8 cellular contexts compared by ENCODE assay signal in genomic region chr11:94769897-94770296, GRCh38. TPM values are rescaled to one million over a fixed set of nuclear protein-coding genes. Genes with fewer than 3 reads are reported as not detected.
DNase-seq lines count a peak whose midpoint lies in the region; ATAC-seq and TF ChIP-seq lines count a peak whose summit lies in the region.

No MANE protein-coding gene starts in this region.

- no peak overlapping the region for H3K9ac ChIP-seq in iPS-15b (ENCODE audit: low read depth, low read length)
- H3K9ac ChIP-seq in stomach smooth muscle (ENCODE audit: low read length in 2 of 2) = peak overlapping the region; percentile 92 to 95

- H3K27me3 ChIP-seq in iPS-15b (ENCODE audit: control insufficient read depth, insufficient read depth, low read length) (peaks cover 51% of the 10 kb centered on the region), stomach smooth muscle (ENCODE audit: control insufficient read depth in 1 of 2, insufficient read depth in 2 of 2, low read length in 2 of 2) (no peaks in the 10 kb centered on the region)

- no peak for TF ChIP-seq CTCF in lower leg skin (IDR thresholded peaks at IDR 0.05)

- peak overlapping the region; percentile 95 for H3K27ac ChIP-seq in stomach smooth muscle (ENCODE audit: low read length)

- peaks cover 31% of the 10 kb centered on the region for H3K4me1 ChIP-seq in iPS-15b (ENCODE audit: control insufficient read depth, insufficient read depth, low read length)
- peaks cover 52% of the 10 kb centered on the region for H3K4me1 ChIP-seq in stomach smooth muscle (ENCODE audit: control insufficient read depth, insufficient read depth, low read length)

- no peak overlapping the region for H3K27ac Mint-ChIP-seq in activated CD4-positive, alpha-beta T cell treated with anti-CD3 and anti-CD28 coated beads for 36 hours
- no peak overlapping the region for H3K27ac Mint-ChIP-seq in activated T-helper 1 cell treated with anti-CD3 and anti-CD28 coated beads, Interleukin-12 subunit alpha, Interleukin-12 subunit beta, Interleukin-2, Interleukin-4 antibody, amounts not matched to agents 30 ng/mL and 10 ng/mL and 1 ng/mL, durations not matched to agents 14 hours and 24 hours and 36 hours

- no peak for ATAC-seq in activated CD4-positive, alpha-beta T cell treated with anti-CD3 and anti-CD28 coated beads for 36 hours

- H3K36me3 Mint-ChIP-seq in activated CD4-positive, alpha-beta T cell treated with anti-CD3 and anti-CD28 coated beads for 36 hours (ENCODE audit: low read depth) = no peaks in the 10 kb centered on the region
- H3K36me3 Mint-ChIP-seq in activated T-helper 1 cell treated with anti-CD3 and anti-CD28 coated beads, Interleukin-12 subunit alpha, Interleukin-12 subunit beta, Interleukin-2, Interleukin-4 antibody, amounts not matched to agents 30 ng/mL and 10 ng/mL and 1 ng/mL, durations not matched to agents 14 hours and 24 hours and 36 hours (ENCODE audit: low read depth) = no peaks in the 10 kb centered on the region

- H3K27me3 Mint-ChIP-seq in activated CD4-positive, alpha-beta T cell treated with anti-CD3 and anti-CD28 coated beads for 36 hours = peaks cover 41% of the 10 kb centered on the region
- H3K27me3 Mint-ChIP-seq in activated T-helper 1 cell treated with anti-CD3 and anti-CD28 coated beads, Interleukin-12 subunit alpha, Interleukin-12 subunit beta, Interleukin-2, Interleukin-4 antibody, amounts not matched to agents 30 ng/mL and 10 ng/mL and 1 ng/mL, durations not matched to agents 14 hours and 24 hours and 36 hours (ENCODE audit: insufficient read depth) = peaks cover 36% of the 10 kb centered on the region

- H3K9me3 ChIP-seq in iPS-15b (ENCODE audit: control insufficient read depth, insufficient read depth, low read length) = no peaks in the 10 kb centered on the region
- H3K9me3 ChIP-seq in stomach smooth muscle (ENCODE audit: control insufficient read depth in 2 of 2, low read length in 2 of 2) = no peaks in the 10 kb centered on the region

- H3K4me3 ChIP-seq in iPS-15b (ENCODE audit: low read depth, low read length) (peak overlapping the region; percentile 88), stomach smooth muscle (ENCODE audit: low read length in 2 of 2) (peak overlapping the region; percentile 69 to 92), lower leg skin (ENCODE audit: low read depth, poor library complexity, severe bottlenecking) (no peak overlapping the region)

- TF ChIP-seq POLR2A in lower leg skin (IDR thresholded peaks at IDR 0.05) = no peak

- H3K36me3 ChIP-seq in iPS-15b (ENCODE audit: control insufficient read depth, insufficient read depth, low read length) (no peaks in the 10 kb centered on the region), stomach smooth muscle (ENCODE audit: control insufficient read depth in 2 of 2, insufficient read depth in 2 of 2, low read length in 2 of 2) (no peaks in the 10 kb centered on the region)

- no peak for DNase-seq in activated CD4-positive, alpha-beta T cell treated with anti-CD3 and anti-CD28 coated beads for 36 hours
- DNase-seq in activated CD4-positive, alpha-beta T cell treated with anti-CD3 and anti-CD28 coated beads, Interleukin-2, amount 50 U/mL, for 1 hour = no peak
- DNase-seq in activated T-helper 1 cell treated with anti-CD3 and anti-CD28 coated beads, Interleukin-12 subunit alpha, Interleukin-12 subunit beta, Interleukin-2, Interleukin-4 antibody, amounts not matched to agents 30 ng/mL and 10 ng/mL and 1 ng/mL, durations not matched to agents 14 hours and 24 hours and 36 hours (ENCODE audit: low spot score) = no peak
- DNase-seq in cerebellar nuclear complex (lab: John Stamatoyannopoulos, UW) (no peak), NCI-H226 (no peak), lower leg skin (ENCODE audit: low spot score in 2 of 2) (no peak)

- POLR2A ChIA-PET in activated CD4-positive, alpha-beta T cell treated with anti-CD3 and anti-CD28 coated beads for 36 hours (lab: Charles Lee) = no interaction called here

- peak overlapping the region; percentile 65 for H3K4me3 Mint-ChIP-seq in activated CD4-positive, alpha-beta T cell treated with anti-CD3 and anti-CD28 coated beads for 36 hours
- peak overlapping the region; percentile 78 for H3K4me3 Mint-ChIP-seq in activated T-helper 1 cell treated with anti-CD3 and anti-CD28 coated beads, Interleukin-12 subunit alpha, Interleukin-12 subunit beta, Interleukin-2, Interleukin-4 antibody, amounts not matched to agents 30 ng/mL and 10 ng/mL and 1 ng/mL, durations not matched to agents 14 hours and 24 hours and 36 hours

- no peaks in the 10 kb centered on the region for H3K9me3 Mint-ChIP-seq in activated CD4-positive, alpha-beta T cell treated with anti-CD3 and anti-CD28 coated beads for 36 hours (ENCODE audit: low read depth)
- H3K9me3 Mint-ChIP-seq in activated T-helper 1 cell treated with anti-CD3 and anti-CD28 coated beads, Interleukin-12 subunit alpha, Interleukin-12 subunit beta, Interleukin-2, Interleukin-4 antibody, amounts not matched to agents 30 ng/mL and 10 ng/mL and 1 ng/mL, durations not matched to agents 14 hours and 24 hours and 36 hours = no peaks in the 10 kb centered on the region

- 14% methylated on average over 7 of the region's 7 CpGs for WGBS in lower leg skin, 2 donors

- intact Hi-C loops in activated CD4-positive, alpha-beta T cell treated with anti-CD3 and anti-CD28 coated beads for 36 hours (cut with DNase I, micrococcal nuclease) = loop anchor here in 1 of 2 experiments (5.0 kb wide), 2 partner anchors 127 to 148 kb away; no protein-coding TSS in a partner anchor
- intact Hi-C loops in activated T-helper 1 cell treated with anti-CD3 and anti-CD28 coated beads, Interleukin-12 subunit alpha, Interleukin-12 subunit beta, Interleukin-2, Interleukin-4 antibody, amounts not matched to agents 30 ng/mL and 10 ng/mL and 1 ng/mL, durations not matched to agents 14 hours and 24 hours and 36 hours (cut with micrococcal nuclease) = loop anchor here (1.0 to 10.0 kb wide), 3 partner anchors 106 to 245 kb away; no protein-coding TSS in a partner anchor
- intact Hi-C loops in lower leg skin (cut with DNase I; ENCODE audit: low total_unique reads) = no loop called here

- H3K4me1 Mint-ChIP-seq in activated CD4-positive, alpha-beta T cell treated with anti-CD3 and anti-CD28 coated beads for 36 hours = peaks cover 11% of the 10 kb centered on the region
- peaks cover 13% of the 10 kb centered on the region for H3K4me1 Mint-ChIP-seq in activated T-helper 1 cell treated with anti-CD3 and anti-CD28 coated beads, Interleukin-12 subunit alpha, Interleukin-12 subunit beta, Interleukin-2, Interleukin-4 antibody, amounts not matched to agents 30 ng/mL and 10 ng/mL and 1 ng/mL, durations not matched to agents 14 hours and 24 hours and 36 hours (ENCODE audit: low read depth)

- CTCF ChIA-PET in activated CD4-positive, alpha-beta T cell treated with anti-CD3 and anti-CD28 coated beads for 36 hours (lab: Charles Lee) = interaction anchor here (0.8 to 2.0 kb wide), 2 partner anchors 16 to 33 kb away, joined by 3 to 6 read pairs; no protein-coding TSS in a partner anchor

RNA-seq across cellular contexts. Expression of gene AMOTL1, which starts 1.7 kb away (rescaled TPM):
- total RNA-seq in activated CD4-positive, alpha-beta T cell treated with anti-CD3 and anti-CD28 coated beads for 36 hours = 1 to 10 TPM; 1.8 to 2.3 TPM
- total RNA-seq in activated T-helper 1 cell treated with anti-CD3 and anti-CD28 coated beads, Interleukin-12 subunit alpha, Interleukin-12 subunit beta, Interleukin-2, Interleukin-4 antibody, amounts not matched to agents 30 ng/mL and 10 ng/mL and 1 ng/mL, durations not matched to agents 14 hours and 24 hours and 36 hours = 4.4 and 4.9 TPM in 2 replicates
- 10 to 100 TPM; 45.3 to 72.0 (median 64.8) TPM for total RNA-seq in lower leg skin
